In genomic region chr22:37196539-37197450, GRCh38 we compare ENCODE assay signal across 8 cellular contexts. TPM values are rescaled to one million over a fixed set of nuclear protein-coding genes. Genes with fewer than 3 reads are reported as not detected.
DNase-seq lines count a peak whose midpoint lies in the region; ATAC-seq and TF ChIP-seq lines count a peak whose summit lies in the region.

No MANE protein-coding gene starts in this region.

- H3K27ac ChIP-seq in endodermal cell (ENCODE audit: low read depth, low read length): no peak overlapping the region
- H3K27ac ChIP-seq in muscle layer of colon (ENCODE audit: low read depth, low read length): peak overlapping the region; percentile 89

- peaks cover 18% of the 10 kb centered on the region for H3K36me3 Mint-ChIP-seq in endodermal cell (ENCODE audit: low read depth)

- peaks cover 32% of the 10 kb centered on the region for H3K9me3 Mint-ChIP-seq in endodermal cell

- TF ChIP-seq CTCF in endodermal cell (conservative IDR thresholded peaks at IDR 0.05): peak; percentile 37

- peak overlapping the region; percentile 7 for H3K27ac Mint-ChIP-seq in endodermal cell

- DNase-seq in AG20443 (ENCODE audit: low spot score): peak; percentile 95
- DNase-seq in LoVo (ENCODE audit: low spot score): peak; percentile 50
- no peak for DNase-seq in endodermal cell
- DNase-seq in 8988T: no peak
- no peak for DNase-seq in DMS153 treated with DMSO at 0.1 percent for 48 hours (lab: John Stamatoyannopoulos, UW; ENCODE audit: unreplicated experiment)
- DNase-seq in iPS-NIHi7 (ENCODE audit: extremely low spot score): no peak

- no peak for ATAC-seq in GM21786 (IDR thresholded peaks at IDR 0.05; ENCODE audit: unreplicated experiment)

- no peaks in the 10 kb centered on the region for H3K27me3 ChIP-seq in endodermal cell (ENCODE audit: control insufficient read depth, insufficient read depth, low read length, poor library complexity, severe bottlenecking)
- H3K27me3 ChIP-seq in muscle layer of colon (ENCODE audit: control insufficient read depth in 1 of 2, insufficient read depth in 2 of 2, low read length in 2 of 2): no peaks in the 10 kb centered on the region

- H3K4me3 ChIP-seq in endodermal cell (ENCODE audit: low read length) (no peak overlapping the region), muscle layer of colon (ENCODE audit: low read depth in 1 of 2, low read length in 2 of 2) (no peak overlapping the region)

- 80 to 81% methylated on average over 7 to 14 of the region's 14 CpGs for WGBS in endodermal cell (ENCODE audit: insufficient coverage in 1 of 2, insufficient read length in 1 of 2), 2 experiments

- no peaks in the 10 kb centered on the region for H3K36me3 ChIP-seq in endodermal cell (ENCODE audit: control insufficient read depth, insufficient read depth, low read length)
- H3K36me3 ChIP-seq in muscle layer of colon (ENCODE audit: insufficient read depth, low read length): no peaks in the 10 kb centered on the region

- peaks cover 24% of the 10 kb centered on the region for H3K9me3 ChIP-seq in endodermal cell (ENCODE audit: control insufficient read depth, low read length)
- H3K9me3 ChIP-seq in muscle layer of colon (ENCODE audit: low read length): no peaks in the 10 kb centered on the region

- H3K9ac ChIP-seq in endodermal cell (ENCODE audit: extremely low read depth, low read length, poor library complexity, severe bottlenecking): no peak overlapping the region
- H3K9ac ChIP-seq in muscle layer of colon (ENCODE audit: low read length): no peak overlapping the region

- H3K4me1 Mint-ChIP-seq in endodermal cell: peaks cover 25% of the 10 kb centered on the region

- H3K4me3 Mint-ChIP-seq in endodermal cell: peak overlapping the region; percentile 70

- no peaks in the 10 kb centered on the region for H3K27me3 Mint-ChIP-seq in endodermal cell (ENCODE audit: insufficient read depth)

- H3K4me1 ChIP-seq in endodermal cell (ENCODE audit: control insufficient read depth, insufficient read depth, low read length): peaks cover 16% of the 10 kb centered on the region
- H3K4me1 ChIP-seq in muscle layer of colon (ENCODE audit: insufficient read depth, low read length): peaks cover 32% of the 10 kb centered on the region

RNA-seq across cellular contexts. Expression of gene C1QTNF6, which starts 8.7 kb away (rescaled TPM):
- 10 to 100 TPM; 15.5 to 16.9 TPM for total RNA-seq in endodermal cell
- polyA plus RNA-seq in endodermal cell (2013, experiment 1 of 2): 17.3 TPM
- 18.8 TPM for polyA plus RNA-seq in endodermal cell (2013, experiment 2 of 2)

RNA-seq across cellular contexts. Expression of gene SSTR3, which starts 15.5 kb away (rescaled TPM):
- total RNA-seq in endodermal cell: under 1 TPM; 0.11 to 0.20 TPM
- 0.14 TPM for polyA plus RNA-seq in endodermal cell (2013, experiment 1 of 2)
- polyA plus RNA-seq in endodermal cell (2013, experiment 2 of 2): 0.12 TPM

RNA-seq across cellular contexts. Expression of gene IL2RB, which starts 47.1 kb away (rescaled TPM):
- total RNA-seq in endodermal cell: under 1 TPM; 0.15 to 0.42 TPM
- polyA plus RNA-seq in endodermal cell (2013, experiment 1 of 2): 1.1 TPM
- 1.5 TPM for polyA plus RNA-seq in endodermal cell (2013, experiment 2 of 2)

RNA-seq across cellular contexts. Expression of gene RAC2, which starts 47.3 kb away (rescaled TPM):
- 1 to 10 TPM; 4.5 to 5.6 TPM for total RNA-seq in endodermal cell
- 2.0 TPM for polyA plus RNA-seq in endodermal cell (2013, experiment 1 of 2)
- 1.8 TPM for polyA plus RNA-seq in endodermal cell (2013, experiment 2 of 2)

Comparison
In these comparisons a context has a peak if more than half of its experiments do, and no peak if none do; other contexts are left out.
1. DNase-seq: peak in AG20443 (single experiment) and LoVo (single experiment); none in endodermal cell (single experiment), 8988T (single experiment), DMS153 treated with DMSO at 0.1 percent for 48 hours (single experiment) and iPS-NIHi7 (single experiment).